ENCODE assay signal across 19 cellular contexts in genomic region chr13:39788097-39788496, GRCh38.
DNase-seq lines count a peak whose midpoint lies in the region; ATAC-seq, FAIRE-seq and TF ChIP-seq lines count a peak whose summit lies in the region.
"Had no signal": no experiment of that assay in that cellular context is flagged by ENCODE, and none has a peak within 500 bp of the region (broad histone marks: within the 10 kb centered on the region; RNA-seq: fewer than 3 reads in every experiment).

No MANE protein-coding gene starts in this region.

- peaks cover 0 to 13% of the 10 kb centered on the region in 2 donors for H3K9me3 ChIP-seq in right atrium auricular region
- H3K9me3 ChIP-seq in testis = no peaks in the 10 kb centered on the region
- no peaks in the 10 kb centered on the region for H3K9me3 ChIP-seq in pancreas

- H3K36me3 ChIP-seq in right atrium auricular region (no peaks in the 10 kb centered on the region), testis (ENCODE audit: low read depth, missing control alignments) (no peaks in the 10 kb centered on the region), pancreas (no peaks in the 10 kb centered on the region)
- H3K36me3 ChIP-seq: BLaER1 had no signal

- 30 to 35% methylated on average over 5 of the region's 5 CpGs for WGBS in testis, 2 donors
- 78% methylated on average over 5 of the region's 5 CpGs for WGBS in pancreas, 2 donors

- no peak for TF ChIP-seq POLR2A in testis (IDR thresholded peaks at IDR 0.05)

- intact Hi-C loops in Right ventricle myocardium superior (cut with DNase I) (no loop called here), left ventricle myocardium superior (cut with micrococcal nuclease) (no loop called here), testis (cut with DNase I; ENCODE audit: low total_unique reads) (no loop called here), pancreas (cut with DNase I) (no loop called here)

- DNase-seq in Right ventricle myocardium superior (peak; percentile 43), right atrium auricular region (ENCODE audit: low spot score) (no peak), dermis microvascular lymphatic vessel endothelial cell (ENCODE audit: low read depth in 2 of 2) (peak; percentile 57 to 69), left ventricle myocardium superior (no peak), testis (peak; percentile 51), pancreas (no peak)
- DNase-seq: CD4-positive, alpha-beta memory T cell; NCI-H1417; NCI-H187; NCI-H226; NCI-H524; NCI-H82; SIG-M5 had no signal

- H3K4me3 ChIP-seq in right atrium auricular region (no peak overlapping the region), testis (no peak overlapping the region), pancreas (no peak overlapping the region)
- H3K4me3 ChIP-seq: BLaER1 had no signal

- H3K27ac ChIP-seq in right atrium auricular region (no peak overlapping the region), testis (no peak overlapping the region), pancreas (no peak overlapping the region)
- H3K27ac ChIP-seq: BLaER1 had no signal

- H3K4me1 ChIP-seq in right atrium auricular region = peaks cover 0 to 7% of the 10 kb centered on the region in 2 donors
- peaks cover 7% of the 10 kb centered on the region for H3K4me1 ChIP-seq in testis
- no peaks in the 10 kb centered on the region for H3K4me1 ChIP-seq in pancreas
- H3K4me1 ChIP-seq: BLaER1 had no signal

- no peak for TF ChIP-seq CTCF in right atrium auricular region (IDR thresholded peaks at IDR 0.05)
- no peak for TF ChIP-seq CTCF in testis (IDR thresholded peaks at IDR 0.05)
- TF ChIP-seq CTCF in pancreas (IDR thresholded peaks at IDR 0.05) = no peak

- H3K27me3 ChIP-seq in right atrium auricular region (no peaks in the 10 kb centered on the region), testis (no peaks in the 10 kb centered on the region), pancreas (no peaks in the 10 kb centered on the region)
- H3K27me3 ChIP-seq: BLaER1 had no signal

- FAIRE-seq in pancreas (lab: Jason Lieb, UNC) = no peak
- FAIRE-seq: A204.1, GM12892, GM18507 had no signal

- ATAC-seq in Right ventricle myocardium superior (ENCODE audit: poor library complexity) = peak; percentile 61
- ATAC-seq in left ventricle myocardium superior = peak; percentile 67
- no peak for ATAC-seq in GM21381 (IDR thresholded peaks at IDR 0.05; ENCODE audit: unreplicated experiment)
- ATAC-seq in pancreas = no peak
- ATAC-seq in HG03378 (IDR thresholded peaks at IDR 0.05; ENCODE audit: unreplicated experiment) = no peak

Comparison
In these comparisons a context has a peak if more than half of its experiments do, and no peak if none do; other contexts are left out.
1. DNase-seq: peak in Right ventricle myocardium superior (single experiment), dermis microvascular lymphatic vessel endothelial cell (2 of 2) and testis (single experiment); none in right atrium auricular region (single experiment), left ventricle myocardium superior (single experiment) and pancreas (0 of 6).
2. ATAC-seq: peak in Right ventricle myocardium superior (single experiment) and left ventricle myocardium superior (single experiment); none in GM21381 (single experiment), pancreas (0 of 4) and HG03378 (single experiment).